Comparison of ENCODE assay signal across 8 cellular contexts in the genomic region with DNA sequence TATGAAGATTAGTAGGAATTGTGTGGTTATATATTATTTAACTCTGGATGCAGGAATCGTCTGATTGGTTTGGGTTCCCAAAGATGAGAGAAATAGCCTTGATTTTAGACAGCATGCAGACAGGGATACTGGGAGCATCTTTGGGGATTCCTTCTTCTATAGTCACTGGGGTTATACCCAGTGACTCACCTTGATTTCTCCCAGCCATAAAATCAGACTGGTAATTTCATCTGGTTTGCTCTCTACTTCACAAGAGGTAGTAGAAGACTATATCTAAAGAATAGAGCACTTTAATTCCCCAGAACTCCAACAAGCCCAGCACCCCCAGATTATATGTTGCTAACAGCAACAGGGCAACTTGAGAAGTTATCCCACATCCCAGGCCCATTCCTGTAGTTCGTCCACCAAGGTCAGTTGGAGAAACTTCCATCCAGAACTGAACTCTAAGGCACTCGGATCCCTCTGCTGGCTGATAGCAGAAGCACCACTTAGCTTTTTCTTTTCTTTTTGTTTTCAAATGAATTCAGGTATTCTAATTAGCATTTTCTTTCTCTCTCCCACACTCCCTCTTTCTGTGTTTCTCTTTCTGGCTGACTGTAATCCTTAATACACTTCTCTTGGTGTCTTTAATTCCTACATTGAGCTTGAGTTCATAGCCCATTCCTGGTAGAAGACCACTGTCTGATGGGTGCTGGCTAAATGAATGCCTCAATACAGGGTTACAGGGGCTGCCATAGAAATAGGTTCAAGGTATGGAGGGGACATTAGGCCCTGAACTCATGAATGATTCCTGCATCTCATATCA. TPM values are rescaled to one million over a fixed set of nuclear protein-coding genes. Genes with fewer than 3 reads are reported as not detected.
A peak's percentile ranks its signal among the peaks of the same experiment; 100 is the strongest.
DNase-seq lines count a peak whose midpoint lies in the region; ATAC-seq, FAIRE-seq and TF ChIP-seq lines count a peak whose summit lies in the region.

No MANE protein-coding gene starts in this region.

- ATAC-seq in HG03571 (IDR thresholded peaks at IDR 0.05; ENCODE audit: unreplicated experiment) = no peak

- H3K27ac Mint-ChIP-seq in brain = peak overlapping the region in 2 of 5 experiments; percentile 54 to 65

- peaks cover 13% of the 10 kb centered on the region for H3K4me1 Mint-ChIP-seq in brain

- TF ChIP-seq CTCF in GM12874 (IDR thresholded peaks at IDR 0.05; ENCODE audit: insufficient read depth, low read depth, low read length) = peak; percentile 84
- peak; percentile 86 to 88 for TF ChIP-seq CTCF in brain (conservative IDR thresholded peaks at IDR 0.05)

- peak; percentile 93 for FAIRE-seq in islet of Langerhans (lab: Jason Lieb, UNC)

- H3K27me3 Mint-ChIP-seq in brain = no peaks in the 10 kb centered on the region

- H3K9me3 Mint-ChIP-seq in brain = no peaks in the 10 kb centered on the region

- H3K4me3 Mint-ChIP-seq in brain = no peak overlapping the region

- DNase-seq in Ammon's horn (ENCODE audit: low spot score) (peak; percentile 84), KG1 (lab: John Stamatoyannopoulos, UW) (peak; percentile 44), RPMI7951 (ENCODE audit: low read depth) (peak; percentile 65)

- peaks cover 21% of the 10 kb centered on the region for H3K36me3 Mint-ChIP-seq in brain

- H3K27ac ChIP-seq in temporal lobe (ENCODE audit: low read depth, low read length) = peak overlapping the region; percentile 42

RNA-seq across cellular contexts. Expression of a gene that starts 20.4 kb away (rescaled TPM):
- 33.0 and 37.7 TPM in 2 replicates for total RNA-seq in RPMI7951 (2014; rRNA removed; shearing (Covaris generic))
- polyA plus RNA-seq in brain (ENCODE audit: insufficient read depth, low read depth, low replicate concordance) = 36.0 TPM
- 25.6 TPM for total RNA-seq in temporal lobe

RNA-seq across cellular contexts. Expression of a gene that starts 37.8 kb away (rescaled TPM):
- total RNA-seq in RPMI7951 (2014; rRNA removed; shearing (Covaris generic)) = 13.1 and 14.5 TPM in 2 replicates
- 63.5 TPM for polyA plus RNA-seq in brain (ENCODE audit: insufficient read depth, low read depth, low replicate concordance)
- total RNA-seq in temporal lobe = 13.8 TPM
